10 cellular contexts compared by ENCODE assay signal in the genomic region with DNA sequence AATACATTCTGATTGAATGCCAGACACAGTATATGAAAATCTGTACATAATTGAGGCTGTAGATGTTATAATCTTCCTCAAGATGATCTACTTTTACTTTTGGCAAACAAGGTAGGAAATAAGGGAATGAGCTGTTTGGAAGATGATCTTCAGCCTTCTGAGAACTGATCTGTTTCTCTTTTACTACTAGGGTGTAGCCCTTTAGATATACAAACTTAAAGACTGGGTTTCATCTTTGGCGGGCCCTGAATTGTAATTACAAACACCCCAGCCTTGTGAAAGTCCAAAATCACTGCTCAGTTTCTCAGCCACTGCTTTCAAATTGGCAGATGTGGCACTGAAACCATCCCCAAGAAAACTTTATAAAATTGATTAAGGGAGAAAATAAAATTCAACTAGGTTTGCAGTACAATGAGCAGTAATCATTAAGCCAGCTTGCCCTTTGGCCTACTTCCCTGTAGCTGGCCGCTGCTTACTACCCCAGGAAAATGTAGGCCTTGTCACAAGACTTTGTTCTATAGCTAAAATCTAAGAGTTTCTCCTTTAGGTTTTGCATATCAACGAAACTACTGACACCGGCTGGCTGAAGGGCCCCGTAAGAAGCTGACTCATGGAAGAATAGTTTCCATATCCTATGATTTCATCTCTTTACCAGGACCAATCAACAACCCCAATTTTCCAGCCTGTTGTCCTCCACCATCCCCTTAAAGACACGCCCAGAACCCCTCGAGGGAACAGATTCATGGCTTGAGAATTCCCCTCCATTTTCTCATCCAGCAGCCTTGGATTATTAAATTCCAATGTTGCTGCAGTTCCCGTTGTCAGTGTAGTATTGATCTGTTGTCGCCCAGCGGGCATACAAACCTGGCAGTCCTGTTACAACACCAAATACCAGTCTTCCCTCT.
DNase-seq lines count a peak whose midpoint lies in the region; ATAC-seq, FAIRE-seq and TF ChIP-seq lines count a peak whose summit lies in the region.
"Had no signal": no experiment of that assay in that cellular context is flagged by ENCODE, and none has a peak within 500 bp of the region (broad histone marks: within the 10 kb centered on the region; RNA-seq: fewer than 3 reads in every experiment).

No MANE protein-coding gene starts in this region.

- no peak for FAIRE-seq in small intestine (lab: Jason Lieb, UNC)
- FAIRE-seq: A204.1 had no signal

- intact Hi-C loops in activated CD4-positive, alpha-beta T cell treated with anti-CD3 and anti-CD28 coated beads, Interleukin-2, amount 10 ng/mL, durations not matched to agents 24 days and 14 days (cut with micrococcal nuclease), result no loop called here

- H3K4me3 ChIP-seq in fibroblast of villous mesenchyme (ENCODE audit: low read depth, low read length) (no peak overlapping the region), small intestine (ENCODE audit: low read depth in 1 of 2, low read length in 2 of 2) (no peak overlapping the region)
- H3K4me3 ChIP-seq: thoracic aorta had no signal

- no peaks in the 10 kb centered on the region for H3K27me3 ChIP-seq in small intestine (ENCODE audit: control insufficient read depth in 2 of 2, insufficient read depth in 2 of 2, low read length in 2 of 2)

- no peaks in the 10 kb centered on the region for H3K36me3 ChIP-seq in small intestine (ENCODE audit: control insufficient read depth in 2 of 2, insufficient read depth in 2 of 2, low read length in 2 of 2)
- H3K36me3 ChIP-seq: thoracic aorta had no signal

- H3K4me3 Mint-ChIP-seq in activated CD4-positive, alpha-beta T cell treated with anti-CD3 and anti-CD28 coated beads, Interleukin-2, amount 10 ng/mL, durations not matched to agents 24 days and 14 days, result no peak overlapping the region
- H3K4me3 Mint-ChIP-seq in T-helper 17 cell, result peak overlapping the region; percentile 70

- peaks cover 31% of the 10 kb centered on the region for H3K36me3 Mint-ChIP-seq in activated CD4-positive, alpha-beta T cell treated with anti-CD3 and anti-CD28 coated beads, Interleukin-2, amount 10 ng/mL, durations not matched to agents 24 days and 14 days (ENCODE audit: low read depth)
- H3K36me3 Mint-ChIP-seq in T-helper 17 cell (ENCODE audit: low read depth), result no peaks in the 10 kb centered on the region

- peaks cover 12% of the 10 kb centered on the region for H3K4me1 Mint-ChIP-seq in activated CD4-positive, alpha-beta T cell treated with anti-CD3 and anti-CD28 coated beads, Interleukin-2, amount 10 ng/mL, durations not matched to agents 24 days and 14 days
- H3K4me1 Mint-ChIP-seq in T-helper 17 cell, result peaks cover 16% of the 10 kb centered on the region

- DNase-seq in activated CD4-positive, alpha-beta T cell treated with anti-CD3 and anti-CD28 coated beads, Interleukin-2, amount 10 ng/mL, durations not matched to agents 24 days and 14 days, result peak; percentile 55
- DNase-seq in activated CD4-positive, alpha-beta T cell treated with anti-CD3 and anti-CD28 coated beads for 48 hours, result no peak
- no peak for DNase-seq in T-helper 17 cell
- peak; percentile 79 for DNase-seq in fibroblast of villous mesenchyme (ENCODE audit: low read depth)
- peak; percentile 77 for DNase-seq in small intestine
- DNase-seq in occipital lobe (lab: John Stamatoyannopoulos, UW), result no peak
- no peak for DNase-seq in activated CD4-positive, alpha-beta T cell treated with anti-CD3 and anti-CD28 coated beads for 4 hours

- no peaks in the 10 kb centered on the region for H3K27me3 Mint-ChIP-seq in activated CD4-positive, alpha-beta T cell treated with anti-CD3 and anti-CD28 coated beads, Interleukin-2, amount 10 ng/mL, durations not matched to agents 24 days and 14 days
- H3K27me3 Mint-ChIP-seq in T-helper 17 cell, result no peaks in the 10 kb centered on the region

- H3K9me3 Mint-ChIP-seq in activated CD4-positive, alpha-beta T cell treated with anti-CD3 and anti-CD28 coated beads, Interleukin-2, amount 10 ng/mL, durations not matched to agents 24 days and 14 days, result no peaks in the 10 kb centered on the region

- H3K27ac Mint-ChIP-seq in activated CD4-positive, alpha-beta T cell treated with anti-CD3 and anti-CD28 coated beads, Interleukin-2, amount 10 ng/mL, durations not matched to agents 24 days and 14 days, result peak overlapping the region; percentile 5
- H3K27ac Mint-ChIP-seq in T-helper 17 cell, result peak overlapping the region; percentile 11

- 29 to 58% (median 37%) methylated on average over 10 of the region's 10 CpGs for WGBS in small intestine, 3 donors

- H3K9me3 ChIP-seq in T-helper 17 cell (ENCODE audit: control insufficient read depth, low read length, poor library complexity, severe bottlenecking) (no peaks in the 10 kb centered on the region), small intestine (ENCODE audit: control insufficient read depth, low read depth) (no peaks in the 10 kb centered on the region)
- H3K9me3 ChIP-seq: thoracic aorta had no signal

- peak overlapping the region; percentile 59 to 74 for H3K27ac ChIP-seq in small intestine (ENCODE audit: low read depth in 1 of 2, low read length in 1 of 2)

- no peak for ATAC-seq in T-helper 17 cell
- no peak for ATAC-seq in HG03175 (IDR thresholded peaks at IDR 0.05; ENCODE audit: unreplicated experiment)

- no peak for TF ChIP-seq CTCF in fibroblast of villous mesenchyme (IDR thresholded peaks at IDR 0.05; ENCODE audit: insufficient read depth, low read depth, low read length)

- peaks cover 3 to 4% of the 10 kb centered on the region in 2 donors for H3K4me1 ChIP-seq in small intestine (ENCODE audit: control insufficient read depth in 2 of 2, insufficient read depth in 1 of 2, low read depth in 1 of 2, low read length in 1 of 2)

Comparison
In these comparisons a context has a peak if more than half of its experiments do, and no peak if none do; other contexts are left out.
1. DNase-seq: peak in activated CD4-positive, alpha-beta T cell treated with anti-CD3 and anti-CD28 coated beads, Interleukin-2, amount 10 ng/mL, durations not matched to agents 24 days and 14 days (single experiment), fibroblast of villous mesenchyme (single experiment) and small intestine (single experiment); none in activated CD4-positive, alpha-beta T cell treated with anti-CD3 and anti-CD28 coated beads for 48 hours (single experiment), T-helper 17 cell (0 of 3), occipital lobe (single experiment) and activated CD4-positive, alpha-beta T cell treated with anti-CD3 and anti-CD28 coated beads for 4 hours (0 of 2).